Comparison of ENCODE assay signal across 25 cellular contexts in the genomic region with DNA sequence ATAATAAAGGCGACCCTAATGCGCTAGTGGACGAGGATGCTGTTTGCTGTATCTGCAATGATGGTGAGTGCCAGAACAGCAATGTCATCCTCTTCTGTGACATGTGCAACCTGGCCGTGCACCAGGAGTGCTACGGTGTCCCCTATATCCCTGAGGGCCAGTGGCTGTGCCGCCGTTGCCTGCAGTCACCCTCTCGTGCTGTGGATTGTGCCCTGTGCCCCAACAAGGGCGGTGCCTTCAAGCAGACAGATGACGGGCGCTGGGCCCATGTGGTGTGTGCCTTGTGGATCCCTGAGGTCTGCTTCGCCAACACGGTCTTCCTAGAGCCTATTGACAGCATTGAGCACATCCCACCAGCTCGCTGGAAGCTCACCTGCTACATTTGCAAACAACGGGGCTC. TPM values are rescaled to one million over a fixed set of nuclear protein-coding genes. Genes with fewer than 3 reads are reported as not detected.
DNase-seq lines count a peak whose midpoint lies in the region; ATAC-seq, FAIRE-seq and TF ChIP-seq lines count a peak whose summit lies in the region.
"Had no signal": no experiment of that assay in that cellular context is flagged by ENCODE, and none has a peak within 500 bp of the region (broad histone marks: within the 10 kb centered on the region; RNA-seq: fewer than 3 reads in every experiment).

No MANE protein-coding gene starts in this region.

- FAIRE-seq in H1 (lab: Jason Lieb, UNC): no peak
- FAIRE-seq: A549, D721Med, GM12878 had no signal

- no peak overlapping the region for H4K5ac ChIP-seq in H1 (ENCODE audit: insufficient read length, low read depth, low read length)

- H3K14ac ChIP-seq in H1 (ENCODE audit: insufficient read length) (no peak overlapping the region), neuronal stem cell (ENCODE audit: low read length) (no peak overlapping the region)

- no peak overlapping the region for H3K18ac ChIP-seq in H1 (ENCODE audit: extremely low read depth, low read length)
- no peak overlapping the region for H3K18ac ChIP-seq in neuronal stem cell (ENCODE audit: low read length)

- H3K9ac ChIP-seq in H1 (replicated peaks in 1 of 4; ENCODE audit: extremely low read depth in 1 of 4, low read depth in 3 of 4, low read length in 3 of 4) (no peak overlapping the region), neuronal stem cell (ENCODE audit: low read depth, low read length, poor library complexity) (no peak overlapping the region)

- no peak overlapping the region for H3K4me3 ChIP-seq in H1 (ENCODE audit: extremely low read depth in 1 of 4, insufficient read depth in 2 of 4, low read depth in 3 of 4, low read length in 4 of 4)
- peak overlapping the region in 1 of 2 donors; percentile 32 for H3K4me3 ChIP-seq in neuronal stem cell (ENCODE audit: low read length in 2 of 2)
- H3K4me3 ChIP-seq: A549; BLaER1 treated with 17β-estradiol and CSF1 and Interleukin-3, amounts not matched to agents 10 nM and 100 nM; GM12878 had no signal

- no peaks in the 10 kb centered on the region for H3K4me1 ChIP-seq in H1 (replicated peaks in 1 of 4; ENCODE audit: control insufficient read depth in 3 of 4, insufficient read depth in 4 of 4, low read length in 3 of 4)
- no peaks in the 10 kb centered on the region for H3K4me1 ChIP-seq in neuronal stem cell (ENCODE audit: control insufficient read depth in 2 of 2, insufficient read depth in 1 of 2, low read depth in 1 of 2, low read length in 2 of 2)
- H3K4me1 ChIP-seq: A549, BE2C had no signal

- H4K8ac ChIP-seq in H1 (ENCODE audit: extremely low read depth, insufficient read depth, low read length) (peak overlapping the region; percentile 71; the same call in 1 of the 2 replicates), neuronal stem cell (ENCODE audit: low read depth, low read length) (no peak overlapping the region)

- no peak overlapping the region for H2BK20ac ChIP-seq in H1 (ENCODE audit: low read length)

- H3K4ac ChIP-seq in H1 (replicated peaks; ENCODE audit: insufficient read length, low read depth, low read length) (no peak overlapping the region), neuronal stem cell (ENCODE audit: low read length) (no peak overlapping the region)

- no peak overlapping the region for H3K4me3 Mint-ChIP-seq in T-helper 17 cell
- no peak overlapping the region for H3K4me3 Mint-ChIP-seq in stimulated activated effector memory CD8-positive, alpha-beta T cell treated with anti-CD3 and anti-CD28 coated beads, Interleukin-12 subunit alpha, Interleukin-12 subunit beta, amount 100 ng/mL, for 72 hours
- H3K4me3 Mint-ChIP-seq: CD14-positive monocyte; CD4-positive, alpha-beta T cell had no signal

- no peak overlapping the region for H3K27ac ChIP-seq in H1 (ENCODE audit: low read depth, low read length)
- no peak overlapping the region for H3K27ac ChIP-seq in neuronal stem cell (replicated peaks; ENCODE audit: low read length)
- H3K27ac ChIP-seq: A549; BLaER1 treated with 17β-estradiol and CSF1 and Interleukin-3, amounts not matched to agents 10 nM and 100 nM had no signal

- no peak overlapping the region for H2AK5ac ChIP-seq in H1 (ENCODE audit: low read depth, low read length)
- no peak overlapping the region for H2AK5ac ChIP-seq in neuronal stem cell (ENCODE audit: low read depth, low read length)

- H2BK120ac ChIP-seq in H1 (replicated peaks; ENCODE audit: low read depth, low read length): no peak overlapping the region
- no peak overlapping the region for H2BK120ac ChIP-seq in neuronal stem cell (ENCODE audit: low read depth, low read length)

- no peak for DNase-seq in T-helper 17 cell
- no peak for DNase-seq in H1 (ENCODE audit: low read depth in 1 of 2, low spot score in 2 of 2)
- no peak for DNase-seq in neuronal stem cell (ENCODE audit: low spot score)
- DNase-seq in stimulated activated effector memory CD8-positive, alpha-beta T cell treated with anti-CD3 and anti-CD28 coated beads, Interleukin-12 subunit alpha, Interleukin-12 subunit beta, amount 100 ng/mL, for 72 hours (ENCODE audit: low spot score in 2 of 2): no peak
- DNase-seq in SIG-M5 treated with dmso at 0.1 percent for 504 hours (lab: John Stamatoyannopoulos, UW; ENCODE audit: unreplicated experiment): no peak
- no peak for DNase-seq in central memory CD4-positive, alpha-beta T cell
- DNase-seq: 8988T; ACHN; AML-193; BE2C; CD4-positive, alpha-beta T cell; CD8-positive, alpha-beta memory T cell; DMS 273 treated with DMSO at 0.1 percent for 48 hours; DMS79; EL; GDM1; GOT3; H7; HCEC 1CT had no signal

- no peaks in the 10 kb centered on the region for H3K27me3 Mint-ChIP-seq in T-helper 17 cell
- H3K27me3 Mint-ChIP-seq: CD4-positive, alpha-beta T cell; CD8-positive, alpha-beta memory T cell had no signal

- H2BK12ac ChIP-seq in H1 (ENCODE audit: low read depth, low read length): no peak overlapping the region
- no peak overlapping the region for H2BK12ac ChIP-seq in neuronal stem cell (ENCODE audit: low read length)

- no peak for TF ChIP-seq RAD21 in H1 (IDR thresholded peaks at IDR 0.05 in 1 of 2, conservative IDR thresholded peaks at IDR 0.05 in 1 of 2; ENCODE audit: low read depth in 2 of 2, low read length in 2 of 2)

- no peak overlapping the region for H4K91ac ChIP-seq in H1 (replicated peaks; ENCODE audit: insufficient read length, low read length)
- no peak overlapping the region for H4K91ac ChIP-seq in neuronal stem cell (ENCODE audit: low read depth, low read length, poor library complexity)

- no peaks in the 10 kb centered on the region for H3K23me2 ChIP-seq in H1 (ENCODE audit: low read depth, low read length)

- H2BK15ac ChIP-seq in H1 (ENCODE audit: low read length): no peak overlapping the region
- no peak overlapping the region for H2BK15ac ChIP-seq in neuronal stem cell (ENCODE audit: low read length)

- peaks cover 10% of the 10 kb centered on the region for H3K79me1 ChIP-seq in H1 (ENCODE audit: low read depth, low read length)
- no peaks in the 10 kb centered on the region for H3K79me1 ChIP-seq in neuronal stem cell (ENCODE audit: low read depth, low read length)

- H3K4me1 Mint-ChIP-seq in T-helper 17 cell: peaks cover 16% of the 10 kb centered on the region
- H3K4me1 Mint-ChIP-seq in stimulated activated effector memory CD8-positive, alpha-beta T cell treated with anti-CD3 and anti-CD28 coated beads, Interleukin-12 subunit alpha, Interleukin-12 subunit beta, amount 100 ng/mL, for 72 hours: peaks cover 32% of the 10 kb centered on the region

- peaks cover 53 to 97% (median 81%) of the 10 kb centered on the region in 4 experiments for H3K36me3 ChIP-seq in H1 (ENCODE audit: control insufficient read depth in 2 of 4, insufficient read depth in 4 of 4, low read length in 3 of 4)
- H3K36me3 ChIP-seq in neuronal stem cell (replicated peaks in 1 of 2; ENCODE audit: control insufficient read depth in 2 of 2, insufficient read depth in 2 of 2, low read length in 2 of 2): peaks cover 74 to 99% of the 10 kb centered on the region in 2 donors

- CTCF ChIA-PET in H1 (lab: Charles Lee; ENCODE audit: partially characterized antibody): interaction anchor here (0.9 to 3.7 kb wide), 3 partner anchors 10 to 69 kb away, joined by 3 to 20 read pairs (median 3); a partner anchor contains a TSS

- no peaks in the 10 kb centered on the region for H3K9me3 ChIP-seq in T-helper 17 cell (ENCODE audit: control insufficient read depth, low read length, poor library complexity, severe bottlenecking)
- H3K9me3 ChIP-seq in H1 (ENCODE audit: insufficient read depth in 2 of 2, low read depth in 1 of 2, low read length in 1 of 2): no peaks in the 10 kb centered on the region
- H3K9me3 ChIP-seq in neuronal stem cell (replicated peaks in 1 of 2; ENCODE audit: control insufficient read depth in 2 of 2, insufficient read depth in 1 of 2, low read depth in 1 of 2, low read length in 2 of 2): no peaks in the 10 kb centered on the region
- H3K9me3 ChIP-seq: A549; BE2C; BLaER1 treated with 17β-estradiol and CSF1 and Interleukin-3, amounts not matched to agents 10 nM and 100 nM had no signal

- POLR2A ChIA-PET in H1 (lab: Charles Lee; ENCODE audit: partially characterized antibody): interaction anchor here (1.2 to 2.0 kb wide), 2 partner anchors 10 to 45 kb away, joined by 3 to 12 read pairs; a partner anchor contains a TSS

- TF ChIP-seq POLR2A in H1 (IDR thresholded peaks at IDR 0.05; ENCODE audit: control extremely low read depth in 1 of 2, low read depth in 2 of 2, low read length in 2 of 2): no peak

- ATAC-seq in T-helper 17 cell (no peak), HG03045 (IDR thresholded peaks at IDR 0.05; ENCODE audit: unreplicated experiment) (no peak)
- no peak for ATAC-seq in stimulated activated effector memory CD8-positive, alpha-beta T cell treated with anti-CD3 and anti-CD28 coated beads, Interleukin-12 subunit alpha, Interleukin-12 subunit beta, amount 100 ng/mL, for 72 hours
- ATAC-seq: A549, GM12878 had no signal

- H3K79me2 ChIP-seq in H1 (ENCODE audit: control insufficient read depth in 1 of 2, insufficient read depth in 2 of 2, low read length in 2 of 2): peaks cover 0 to 3% of the 10 kb centered on the region in 2 experiments; a peak in 1 of 4 replicates

- 90% methylated on average over 15 of the region's 15 CpGs; no CpG with 5 or more reads in 1 of the 2 experiments for WGBS in H1 (ENCODE audit: extremely low coverage in 1 of 2, insufficient coverage in 1 of 2, insufficient read length in 1 of 2, insufficient replicate concordance in 2 of 2, low coverage in 1 of 2, low lambda C conversion rate in 2 of 2, missing lambda C conversion rate in 1 of 2), 2 experiments
- WGBS in neuronal stem cell (ENCODE audit: extremely low coverage in 2 of 2, insufficient read length in 2 of 2, insufficient replicate concordance in 1 of 2), 2 donors: no CpG with 5 or more reads among the region's 15 CpGs

- 0 out of 7 replicates have a peak, but pooled peaks cover 0 to 2% (median 0%) of the 10 kb centered on the region in 4 experiments for H3K27me3 ChIP-seq in H1 (replicated peaks in 1 of 4; ENCODE audit: control insufficient read depth in 3 of 4, extremely low read depth in 1 of 4, insufficient read depth in 3 of 4, low read length in 3 of 4)
- H3K27me3 ChIP-seq in neuronal stem cell (ENCODE audit: control insufficient read depth in 3 of 3, insufficient read depth in 3 of 3, low read depth in 1 of 3, low read length in 3 of 3): no peaks in the 10 kb centered on the region
- H3K27me3 ChIP-seq: BE2C; BLaER1 treated with 17β-estradiol and CSF1 and Interleukin-3, amounts not matched to agents 10 nM and 100 nM had no signal

- H3K23ac ChIP-seq in H1 (ENCODE audit: insufficient read length) (no peak overlapping the region), neuronal stem cell (ENCODE audit: low read depth, low read length, poor library complexity) (peak overlapping the region; percentile 6)

- H3K56ac ChIP-seq in H1 (replicated peaks; ENCODE audit: insufficient read length, low read depth, low read length): no peak overlapping the region

- H3K4me2 ChIP-seq in H1 (ENCODE audit: insufficient read depth in 1 of 2, low read depth in 2 of 2, low read length in 2 of 2) (no peak overlapping the region), neuronal stem cell (ENCODE audit: insufficient read depth, low read length, poor library complexity, severe bottlenecking) (no peak overlapping the region)
- H3K4me2 ChIP-seq: A549; BLaER1 treated with 17β-estradiol and CSF1 and Interleukin-3, amounts not matched to agents 10 nM and 100 nM had no signal

- H2AFZ ChIP-seq in H1 (ENCODE audit: low read length): no peak overlapping the region
- H2AFZ ChIP-seq in neuronal stem cell (ENCODE audit: low read length): no peak overlapping the region

- TF ChIP-seq CTCF in H1 (IDR thresholded peaks at IDR 0.05; ENCODE audit: control extremely low read depth in 1 of 3, insufficient read depth in 1 of 3, low read depth in 1 of 3, low read length in 3 of 3): no peak

- peaks cover 11% of the 10 kb centered on the region for H3K36me3 Mint-ChIP-seq in T-helper 17 cell (ENCODE audit: low read depth)
- peaks cover 100% of the 10 kb centered on the region for H3K36me3 Mint-ChIP-seq in stimulated activated effector memory CD8-positive, alpha-beta T cell treated with anti-CD3 and anti-CD28 coated beads, Interleukin-12 subunit alpha, Interleukin-12 subunit beta, amount 100 ng/mL, for 72 hours

- H3K9me3 Mint-ChIP-seq in stimulated activated effector memory CD8-positive, alpha-beta T cell treated with anti-CD3 and anti-CD28 coated beads, Interleukin-12 subunit alpha, Interleukin-12 subunit beta, amount 100 ng/mL, for 72 hours: no peaks in the 10 kb centered on the region
- H3K9me3 Mint-ChIP-seq: CD14-positive monocyte; CD4-positive, alpha-beta T cell; CD8-positive, alpha-beta memory T cell had no signal

- no peak for TF ChIP-seq EP300 in H1 (IDR thresholded peaks at IDR 0.05; ENCODE audit: borderline replicate concordance in 1 of 2, low read depth in 2 of 2, low read length in 2 of 2)

- peak overlapping the region; percentile 45 for H3K27ac Mint-ChIP-seq in T-helper 17 cell
- H3K27ac Mint-ChIP-seq in stimulated activated effector memory CD8-positive, alpha-beta T cell treated with anti-CD3 and anti-CD28 coated beads, Interleukin-12 subunit alpha, Interleukin-12 subunit beta, amount 100 ng/mL, for 72 hours: peak overlapping the region; percentile 79
- H3K27ac Mint-ChIP-seq: CD4-positive, alpha-beta T cell had no signal

- H4K20me1 ChIP-seq in H1 (replicated peaks in 1 of 2; ENCODE audit: control insufficient read depth in 1 of 2, insufficient read depth in 2 of 2, low read length in 2 of 2): peaks cover 2 to 19% of the 10 kb centered on the region in 2 experiments

- H2BK5ac ChIP-seq in H1 (ENCODE audit: low read depth, low read length): no peak overlapping the region
- no peak overlapping the region for H2BK5ac ChIP-seq in neuronal stem cell (ENCODE audit: low read length)

RNA-seq across cellular contexts. Expression of a gene that starts 7.6 kb away (rescaled TPM):
- 10 to 100 TPM; 31.8 to 41.0 TPM for total RNA-seq in T-helper 17 cell
- 21.7 and 27.7 TPM in 2 replicates for total RNA-seq in H1 (2021; fragmentation: NEBNext Ultra II Directional; extraction: Animal tissue kit (Norgen Biotek cat#: 25700))
- polyA plus RNA-seq in H1 (2011; rRNA removed): 11.3 and 16.3 TPM in 2 replicates
- polyA plus RNA-seq in H1 (2011; cell fraction: cytosol; rRNA removed): 16.2 TPM
- polyA plus RNA-seq in H1 (2011; cell fraction: nucleus; rRNA removed): 39.8 TPM
- 14.0 to 20.6 TPM (median 19.7 TPM) in 4 replicates for polyA plus RNA-seq in H1 (2012, experiment 1 of 2)
- 9.8 TPM for polyA plus RNA-seq in H1 (2012, experiment 2 of 2)
- polyA plus RNA-seq in H1 (2013, experiment 1 of 2): 12.4 TPM
- polyA plus RNA-seq in H1 (2013, experiment 2 of 2): 11.0 TPM
- 13.9 and 19.8 TPM in 2 replicates for polyA minus RNA-seq in H1 (2011; rRNA and poly(A)+ RNA removed)
- 16.2 TPM for polyA minus RNA-seq in H1 (2011; cell fraction: cytosol; rRNA and poly(A)+ RNA removed)
- polyA minus RNA-seq in H1 (2011; cell fraction: nucleus; rRNA and poly(A)+ RNA removed): 21.4 TPM
- 8.1 TPM for polyA plus RNA-seq in neuronal stem cell (2013, experiment 1 of 2)
- 8.2 TPM for polyA plus RNA-seq in neuronal stem cell (2013, experiment 2 of 2)

RNA-seq across cellular contexts. Expression of a gene that starts 10.6 kb away (rescaled TPM):
- 10 to 100 TPM; 18.4 to 22.6 TPM for total RNA-seq in T-helper 17 cell
- 29.6 and 31.2 TPM in 2 replicates for total RNA-seq in H1 (2021; fragmentation: NEBNext Ultra II Directional; extraction: Animal tissue kit (Norgen Biotek cat#: 25700))
- polyA plus RNA-seq in H1 (2011; rRNA removed): 46.8 and 58.1 TPM in 2 replicates
- 43.7 TPM for polyA plus RNA-seq in H1 (2011; cell fraction: cytosol; rRNA removed)
- polyA plus RNA-seq in H1 (2011; cell fraction: nucleus; rRNA removed): 68.1 TPM
- 27.5 to 32.7 TPM (median 30.0 TPM) in 4 replicates for polyA plus RNA-seq in H1 (2012, experiment 1 of 2)
- 32.6 TPM for polyA plus RNA-seq in H1 (2012, experiment 2 of 2)
- 35.1 TPM for polyA plus RNA-seq in H1 (2013, experiment 1 of 2)
- polyA plus RNA-seq in H1 (2013, experiment 2 of 2): 33.4 TPM
- polyA minus RNA-seq in H1 (2011; rRNA and poly(A)+ RNA removed): 75.8 and 82.3 TPM in 2 replicates
- polyA minus RNA-seq in H1 (2011; cell fraction: cytosol; rRNA and poly(A)+ RNA removed): 31.4 TPM
- polyA minus RNA-seq in H1 (2011; cell fraction: nucleus; rRNA and poly(A)+ RNA removed): 70.6 TPM
- polyA plus RNA-seq in neuronal stem cell (2013, experiment 1 of 2): 24.0 TPM
- 27.1 TPM for polyA plus RNA-seq in neuronal stem cell (2013, experiment 2 of 2)

RNA-seq across cellular contexts. Expression of a gene that starts 30.6 kb away (rescaled TPM):
- 1 to 10 TPM; 1.9 to 2.2 TPM for total RNA-seq in T-helper 17 cell
- total RNA-seq in H1 (2021; fragmentation: NEBNext Ultra II Directional; extraction: Animal tissue kit (Norgen Biotek cat#: 25700)): 4.8 and 4.9 TPM in 2 replicates
- polyA plus RNA-seq in H1 (2011; rRNA removed): 5.1 and 5.3 TPM in 2 replicates
- 7.3 TPM for polyA plus RNA-seq in H1 (2011; cell fraction: cytosol; rRNA removed)
- 8.2 TPM for polyA plus RNA-seq in H1 (2011; cell fraction: nucleus; rRNA removed)
- polyA plus RNA-seq in H1 (2012, experiment 1 of 2): 4.7 to 7.7 TPM (median 5.8 TPM) in 4 replicates
- 7.0 TPM for polyA plus RNA-seq in H1 (2012, experiment 2 of 2)
- polyA plus RNA-seq in H1 (2013, experiment 1 of 2): 4.5 TPM
- polyA plus RNA-seq in H1 (2013, experiment 2 of 2): 4.5 TPM
- 2.3 and 3.1 TPM in 2 replicates for polyA minus RNA-seq in H1 (2011; rRNA and poly(A)+ RNA removed)
- 2.9 TPM for polyA minus RNA-seq in H1 (2011; cell fraction: cytosol; rRNA and poly(A)+ RNA removed)
- polyA minus RNA-seq in H1 (2011; cell fraction: nucleus; rRNA and poly(A)+ RNA removed): 5.8 TPM
- 15.0 TPM for polyA plus RNA-seq in neuronal stem cell (2013, experiment 1 of 2)
- 14.5 TPM for polyA plus RNA-seq in neuronal stem cell (2013, experiment 2 of 2)

RNA-seq across cellular contexts. Expression of a gene that starts 35.5 kb away (rescaled TPM):
- not detected for total RNA-seq in T-helper 17 cell
- 4.4 and 4.8 TPM in 2 replicates for total RNA-seq in H1 (2021; fragmentation: NEBNext Ultra II Directional; extraction: Animal tissue kit (Norgen Biotek cat#: 25700))
- polyA plus RNA-seq in H1 (2011; rRNA removed): 6.0 and 7.1 TPM in 2 replicates
- 6.7 TPM for polyA plus RNA-seq in H1 (2011; cell fraction: cytosol; rRNA removed)
- polyA plus RNA-seq in H1 (2011; cell fraction: nucleus; rRNA removed): 24.1 TPM
- polyA plus RNA-seq in H1 (2012, experiment 1 of 2): 5.7 to 9.0 TPM (median 7.4 TPM) in 4 replicates
- 4.7 TPM for polyA plus RNA-seq in H1 (2012, experiment 2 of 2)
- polyA plus RNA-seq in H1 (2013, experiment 1 of 2): 3.6 TPM
- 3.5 TPM for polyA plus RNA-seq in H1 (2013, experiment 2 of 2)
- polyA minus RNA-seq in H1 (2011; rRNA and poly(A)+ RNA removed): 5.5 and 6.8 TPM in 2 replicates
- polyA minus RNA-seq in H1 (2011; cell fraction: cytosol; rRNA and poly(A)+ RNA removed): 2.9 TPM
- polyA minus RNA-seq in H1 (2011; cell fraction: nucleus; rRNA and poly(A)+ RNA removed): 1.7 TPM
- 0.21 TPM for polyA plus RNA-seq in neuronal stem cell (2013, experiment 1 of 2)
- polyA plus RNA-seq in neuronal stem cell (2013, experiment 2 of 2): 0.12 TPM
- total RNA-seq: GM12878 had no signal
- polyA plus RNA-seq: CD8-positive, alpha-beta memory T cell had no signal

RNA-seq across cellular contexts. Expression of a gene that starts 53.1 kb away (rescaled TPM):
- 10 to 100 TPM; 32.2 to 35.2 TPM for total RNA-seq in T-helper 17 cell
- total RNA-seq in H1 (2021; fragmentation: NEBNext Ultra II Directional; extraction: Animal tissue kit (Norgen Biotek cat#: 25700)): 50.3 and 55.2 TPM in 2 replicates
- polyA plus RNA-seq in H1 (2011; rRNA removed): 43.4 and 51.2 TPM in 2 replicates
- polyA plus RNA-seq in H1 (2011; cell fraction: cytosol; rRNA removed): 45.7 TPM
- polyA plus RNA-seq in H1 (2011; cell fraction: nucleus; rRNA removed): 57.8 TPM
- polyA plus RNA-seq in H1 (2012, experiment 1 of 2): 37.4 to 51.1 TPM (median 48.0 TPM) in 4 replicates
- polyA plus RNA-seq in H1 (2012, experiment 2 of 2): 61.3 TPM
- polyA plus RNA-seq in H1 (2013, experiment 1 of 2): 38.5 TPM
- 39.6 TPM for polyA plus RNA-seq in H1 (2013, experiment 2 of 2)
- 19.6 and 23.4 TPM in 2 replicates for polyA minus RNA-seq in H1 (2011; rRNA and poly(A)+ RNA removed)
- polyA minus RNA-seq in H1 (2011; cell fraction: cytosol; rRNA and poly(A)+ RNA removed): 26.8 TPM
- 22.5 TPM for polyA minus RNA-seq in H1 (2011; cell fraction: nucleus; rRNA and poly(A)+ RNA removed)
- polyA plus RNA-seq in neuronal stem cell (2013, experiment 1 of 2): 66.2 TPM
- 65.3 TPM for polyA plus RNA-seq in neuronal stem cell (2013, experiment 2 of 2)
